Comparison of ENCODE assay signal across 1 cellular context in genomic region chr3:142962520-142963265, GRCh38.
A peak's percentile ranks its signal among the peaks of the same experiment; 100 is the strongest.
TF ChIP-seq lines count a peak whose summit lies in the region.

No MANE protein-coding gene starts in this region.

TF ChIP-seq in HepG2, 621 proteins besides CTCF, POLR2A, EP300 and RAD21 (continued from another document and continues in another):
- peak; percentile 12; the same call in 1 of the 2 replicates for TF ChIP-seq KLF12 (CRISPR knock-in tag; IDR thresholded peaks at IDR 0.05; ENCODE audit: borderline replicate concordance)
- no peak for TF ChIP-seq DBP (CRISPR knock-in tag; IDR thresholded peaks at IDR 0.05; ENCODE audit: not compliant biosample characterization)
- TF ChIP-seq E2F1 (CRISPR knock-in tag; IDR thresholded peaks at IDR 0.05): 0 out of 2 replicates have a peak, but pooled peaks have one; percentile 33
- TF ChIP-seq CENPT (CRISPR knock-in tag; IDR thresholded peaks at IDR 0.05; ENCODE audit: low read depth): no peak
- TF ChIP-seq BORCS8-MEF2B (CRISPR knock-in tag; IDR thresholded peaks at IDR 0.05): peak; percentile 66; the same call in 1 of the 2 replicates
- no peak for TF ChIP-seq TBP (CRISPR knock-in tag; IDR thresholded peaks at IDR 0.05)
- no peak for TF ChIP-seq STAT6 (CRISPR knock-in tag; IDR thresholded peaks at IDR 0.05; ENCODE audit: borderline replicate concordance)
- no peak for TF ChIP-seq YY1 (IDR thresholded peaks at IDR 0.05; ENCODE audit: insufficient read depth, insufficient replicate concordance, low read depth, low read length)
- peak; percentile 22 for TF ChIP-seq IKZF4 (CRISPR knock-in tag; IDR thresholded peaks at IDR 0.05; ENCODE audit: borderline replicate concordance, low read depth, not compliant biosample characterization)
- TF ChIP-seq SETDB1 (CRISPR knock-in tag; IDR thresholded peaks at IDR 0.05; ENCODE audit: borderline replicate concordance): no peak
- TF ChIP-seq FOSL1 (CRISPR knock-in tag; IDR thresholded peaks at IDR 0.05; ENCODE audit: borderline replicate concordance): no peak
- peak; percentile 28; the same call in 1 of the 2 replicates for TF ChIP-seq BRF2 (CRISPR knock-in tag; IDR thresholded peaks at IDR 0.05)
- TF ChIP-seq MED8 (CRISPR knock-in tag; IDR thresholded peaks at IDR 0.05; ENCODE audit: insufficient replicate concordance): no peak
- TF ChIP-seq ZNF235 (CRISPR knock-in tag; IDR thresholded peaks at IDR 0.05; ENCODE audit: borderline replicate concordance): no peak
- 0 out of 2 replicates have a peak, but pooled peaks have one; percentile 69 for TF ChIP-seq ZNF713 (CRISPR knock-in tag; IDR thresholded peaks at IDR 0.05)
- no peak for TF ChIP-seq FOXK2 (IDR thresholded peaks at IDR 0.05)
- TF ChIP-seq NFE2 (CRISPR knock-in tag; IDR thresholded peaks at IDR 0.05): no peak
- TF ChIP-seq HMG20A (CRISPR knock-in tag; IDR thresholded peaks at IDR 0.05; ENCODE audit: borderline replicate concordance): no peak
- TF ChIP-seq CCDC6 (CRISPR knock-in tag; IDR thresholded peaks at IDR 0.05): no peak; the same call in 1 of the 2 replicates
- TF ChIP-seq ZNF672 (CRISPR knock-in tag; IDR thresholded peaks at IDR 0.05): no peak
- TF ChIP-seq NAIF1 (CRISPR knock-in tag; IDR thresholded peaks at IDR 0.05; ENCODE audit: borderline replicate concordance): no peak
- TF ChIP-seq TRIM22 (IDR thresholded peaks at IDR 0.05): no peak
- TF ChIP-seq NFIB (CRISPR knock-in tag; IDR thresholded peaks at IDR 0.05; ENCODE audit: borderline replicate concordance): no peak
- no peak; a peak in 1 of 4 replicates for TF ChIP-seq HMGXB4 (CRISPR knock-in tag; IDR thresholded peaks at IDR 0.05; ENCODE audit: borderline replicate concordance in 1 of 2, low read depth in 1 of 2)
- TF ChIP-seq SIX4 (CRISPR knock-in tag; IDR thresholded peaks at IDR 0.05): no peak
- no peak for TF ChIP-seq ZNF24 (IDR thresholded peaks at IDR 0.05)
- no peak for TF ChIP-seq ZXDC (CRISPR knock-in tag; IDR thresholded peaks at IDR 0.05)
- TF ChIP-seq CC2D1A (CRISPR knock-in tag; IDR thresholded peaks at IDR 0.05): no peak
- TF ChIP-seq CAMTA2 (CRISPR knock-in tag; IDR thresholded peaks at IDR 0.05; ENCODE audit: borderline replicate concordance): peak; percentile 64; the same call in 1 of the 2 replicates
- TF ChIP-seq TGIF2 (CRISPR knock-in tag; IDR thresholded peaks at IDR 0.05): no peak
- TF ChIP-seq NFAT5 (CRISPR knock-in tag; IDR thresholded peaks at IDR 0.05): 0 out of 2 replicates have a peak, but pooled peaks have one; percentile 66
- no peak for TF ChIP-seq ZNF20 (CRISPR knock-in tag; IDR thresholded peaks at IDR 0.05)
- TF ChIP-seq ARID2 (CRISPR knock-in tag; IDR thresholded peaks at IDR 0.05; ENCODE audit: borderline replicate concordance): no peak; the same call in 1 of the 2 replicates
- TF ChIP-seq MAF1 (CRISPR knock-in tag; IDR thresholded peaks at IDR 0.05; ENCODE audit: borderline replicate concordance): no peak
- no peak for TF ChIP-seq ATF3 (CRISPR knock-in tag; IDR thresholded peaks at IDR 0.05)
- TF ChIP-seq IRX3 (CRISPR knock-in tag; IDR thresholded peaks at IDR 0.05; ENCODE audit: borderline replicate concordance, low read depth): peak; percentile 44; the same call in 1 of the 2 replicates
- no peak for TF ChIP-seq MTF2 (CRISPR knock-in tag; IDR thresholded peaks at IDR 0.05; ENCODE audit: borderline replicate concordance)
- no peak for TF ChIP-seq DRAP1 (CRISPR knock-in tag; IDR thresholded peaks at IDR 0.05)
- TF ChIP-seq ZNF414 (CRISPR knock-in tag; IDR thresholded peaks at IDR 0.05): no peak
- TF ChIP-seq MLLT10 (CRISPR knock-in tag; IDR thresholded peaks at IDR 0.05): no peak
- TF ChIP-seq ZNF839 (CRISPR knock-in tag; IDR thresholded peaks at IDR 0.05; ENCODE audit: borderline replicate concordance): 0 out of 2 replicates have a peak, but pooled peaks have one; percentile 22
- no peak for TF ChIP-seq ZFP1 (CRISPR knock-in tag; IDR thresholded peaks at IDR 0.05)
- peak; percentile 66 for TF ChIP-seq ZMAT3 (CRISPR knock-in tag; conservative IDR thresholded peaks at IDR 0.05)
- TF ChIP-seq SMYD3 (CRISPR knock-in tag; IDR thresholded peaks at IDR 0.05): no peak
- no peak for TF ChIP-seq MBNL3 (CRISPR knock-in tag; conservative IDR thresholded peaks at IDR 0.05)
- peak; percentile 90 for TF ChIP-seq EED (CRISPR knock-in tag; IDR thresholded peaks at IDR 0.05)
